In genomic region chr16:922051-922450, GRCh38 we compare ENCODE assay signal across 36 cellular contexts. TPM values are rescaled to one million over a fixed set of nuclear protein-coding genes. Genes with fewer than 3 reads are reported as not detected.
"Had no signal": no experiment of that assay in that cellular context is flagged by ENCODE, and none has a peak within 500 bp of the region (broad histone marks: within the 10 kb centered on the region; RNA-seq: fewer than 3 reads in every experiment).

No MANE protein-coding gene starts in this region.

- ATAC-seq: activated CD8-positive, alpha-beta memory T cell treated with anti-CD3 and anti-CD28 coated beads, Interleukin-2, amount 10 ng/mL, durations not matched to agents 7 days and 5 days; activated T-cell treated with anti-CD3 and anti-CD28 coated beads, Interleukin-2, amount 50 U/mL, for 72 hours; activated T-helper 17 cell treated with anti-CD3 and anti-CD28 coated beads, Interleukin-2, amount 50 U/mL, for 72 hours had no signal

- H3K27ac ChIP-seq: brain microvascular endothelial cell, KMS-11, PC-9, RWPE1, VCaP had no signal

- H3K27me3 ChIP-seq: brain microvascular endothelial cell had no signal

- H3K36me3 ChIP-seq: brain microvascular endothelial cell had no signal

- H3K4me2 ChIP-seq: KMS-11, PC-9 had no signal

- DNase-seq: activated B cell treated with CpG ODN at 0.5 μM for 24 hours; activated CD4-positive, alpha-beta memory T cell treated with anti-CD3 and anti-CD28 coated beads, Interleukin-2, amount 10 ng/mL, durations not matched to agents 7 days and 5 days; activated CD4-positive, alpha-beta T cell treated with anti-CD3 and anti-CD28 coated beads for 4 hours; activated CD4-positive, alpha-beta T cell treated with anti-CD3 and anti-CD28 coated beads, Interleukin-2, amount 50 U/mL, for 1 hour; activated CD4-positive, CD25-positive, alpha-beta regulatory T cell treated with anti-CD3 and anti-CD28 coated beads, Interleukin-2, amount 50 U/mL, for 72 hours; activated CD8-positive, alpha-beta memory T cell treated with anti-CD3 and anti-CD28 coated beads for 24 hours; activated CD8-positive, alpha-beta memory T cell treated with anti-CD3 and anti-CD28 coated beads, Interleukin-2, amount 10 ng/mL, durations not matched to agents 7 days and 5 days; activated effector memory CD4-positive, alpha-beta T cell treated with anti-CD3 and anti-CD28 coated beads, Interleukin-2, amount 50 U/mL, for 16 hours; activated naive CD4-positive, alpha-beta T cell; activated naive CD4-positive, alpha-beta T cell treated with anti-CD3 and anti-CD28 coated beads, Interleukin-2, amount 50 U/mL, for 16 hours; activated naive CD8-positive, alpha-beta T cell treated with anti-CD3 and anti-CD28 coated beads for 36 hours; activated T-cell treated with anti-CD3 and anti-CD28 coated beads, Interleukin-2, amount 50 U/mL, for 1 hour; activated T-cell treated with anti-CD3 and anti-CD28 coated beads, Interleukin-2, amount 50 U/mL, for 72 hours; amniotic stem cell; brain microvascular endothelial cell; central memory CD4-positive, alpha-beta T cell; MM.1S; MV-4-11; NCI-H1092; NCI-H1436 treated with DMSO at 0.1 percent for 48 hours; NCI-H1694 treated with DMSO at 0.1 percent for 48 hours; NCI-H2029; NCI-H510A; NCI-H526; NCI-H748 treated with DMSO at 0.1 percent for 48 hours; NK-92 treated with Interleukin-12 subunit alpha and Interleukin-12 subunit beta, amount 100 ng/mL, for 24 hours; PC-9; Right ventricle myocardium superior; SW 1271; T-helper 1 cell; T-helper 2 cell; T-helper 9 cell had no signal

- H3K4me3 ChIP-seq: PC-9 had no signal

- H2AFZ ChIP-seq: PC-9 had no signal

- H3K9ac ChIP-seq: KMS-11 had no signal

RNA-seq across cellular contexts. Expression of gene SOX8, which starts 59.5 kb away (rescaled TPM):
- total RNA-seq: PC-9 had no signal
